Comparison of ENCODE assay signal across 8 cellular contexts in genomic region chr17:9575381-9576072, GRCh38. TPM values are rescaled to one million over a fixed set of nuclear protein-coding genes. Genes with fewer than 3 reads are reported as not detected.
DNase-seq lines count a peak whose midpoint lies in the region; ATAC-seq and TF ChIP-seq lines count a peak whose summit lies in the region.

Gene STX8 (minus strand): TSS chr17:9575820. CDS start chr17:9575808, 12 bp downstream.

- H3K36me3 ChIP-seq in Panc1 (ENCODE audit: control insufficient read depth, insufficient read depth, low read length), result no peaks in the 10 kb centered on the region; the same call in 1 of the 2 replicates
- H3K36me3 ChIP-seq in esophagus (ENCODE audit: control insufficient read depth in 2 of 2, insufficient read depth in 2 of 2, low read length in 1 of 2), result peaks cover 0 to 2% of the 10 kb centered on the region in 2 donors
- no peaks in the 10 kb centered on the region for H3K36me3 ChIP-seq in muscle layer of colon (ENCODE audit: insufficient read depth, low read length)

- no TSS peak for BruUV-seq in Panc1 (replicated peaks; lab: Mats Ljungman, UMichigan)

- peaks cover 43% of the 10 kb centered on the region for H3K4me1 Mint-ChIP-seq in CD4-positive, alpha-beta T cell (ENCODE audit: low read depth)

- intact Hi-C loops in CD4-positive, alpha-beta T cell (cut with DNase I, micrococcal nuclease), result loop anchor here in 1 of 2 experiments (10.0 kb wide), 1 partner anchor 1141 kb away; the partner anchor contains the start of gene NDEL1
- intact Hi-C loops in Panc1 (cut with micrococcal nuclease; ENCODE audit: unreplicated experiment), result loop anchor here (2.0 kb wide), 2 partner anchors 71 to 101 kb away; no protein-coding TSS in a partner anchor

- peak; percentile 68 for ATAC-seq in CD4-positive, alpha-beta T cell (ENCODE audit: poor library complexity)
- ATAC-seq in GM19397 (IDR thresholded peaks at IDR 0.05; ENCODE audit: unreplicated experiment) (peak; percentile 91), Panc1 (peak; percentile 89)

- WGBS in esophagus, 2 donors, result 0% methylated on average over 41 of the region's 41 CpGs

- H3K4me3 ChIP-seq in Panc1 (ENCODE audit: low read depth in 2 of 2, low read length in 2 of 2), result peak within 1 kb of the TSS; percentile 89 to 94
- peak within 1 kb of the TSS; percentile 86 to 100 for H3K4me3 ChIP-seq in esophagus (ENCODE audit: low read depth in 1 of 2, low read length in 2 of 2)
- H3K4me3 ChIP-seq in muscle layer of colon (ENCODE audit: low read depth in 1 of 2, low read length in 2 of 2), result peak within 1 kb of the TSS; percentile 75 to 93

- H3K36me3 Mint-ChIP-seq in CD4-positive, alpha-beta T cell (ENCODE audit: low read depth), result peaks cover 8% of the 10 kb centered on the region

- no peaks in the 10 kb centered on the region for H3K9me3 Mint-ChIP-seq in CD4-positive, alpha-beta T cell

- H3K9ac ChIP-seq in muscle layer of colon (ENCODE audit: low read length), result peak within 1 kb of the TSS; percentile 86

- CTCF ChIA-PET in CD4-positive, alpha-beta T cell (lab: Charles Lee), result interaction anchor here (0.6 to 1.5 kb wide), 3 partner anchors 9 to 656 kb away, joined by 3 to 5 read pairs (median 3); no protein-coding TSS in a partner anchor
- CTCF ChIA-PET in Panc1 (lab: Charles Lee), result no interaction called here

- POLR2A ChIA-PET in CD4-positive, alpha-beta T cell (lab: Charles Lee), result interaction anchor here (1.2 kb wide), 1 partner anchor 10 kb away, joined by 5 read pairs; no protein-coding TSS in a partner anchor
- POLR2A ChIA-PET in Panc1 (lab: Charles Lee), result no interaction called here

- H3K27ac Mint-ChIP-seq in CD4-positive, alpha-beta T cell, result peak within 1 kb of the TSS; percentile 65

- H3K27me3 ChIP-seq in CD4-positive, alpha-beta T cell (ENCODE audit: control insufficient read depth, insufficient read depth, low read length), result no peaks in the 10 kb centered on the region
- H3K27me3 ChIP-seq in Panc1 (ENCODE audit: control insufficient read depth, insufficient read depth, low read length) (no peaks in the 10 kb centered on the region), esophagus (ENCODE audit: control insufficient read depth in 1 of 2, insufficient read depth in 2 of 2, low read length in 2 of 2) (no peaks in the 10 kb centered on the region), muscle layer of colon (ENCODE audit: control insufficient read depth in 1 of 2, insufficient read depth in 2 of 2, low read length in 2 of 2) (no peaks in the 10 kb centered on the region)

- H3K27ac ChIP-seq in CD4-positive, alpha-beta T cell (ENCODE audit: low read depth, low read length), result peak within 1 kb of the TSS; percentile 29
- H3K27ac ChIP-seq in Panc1 (ENCODE audit: low read length) (peak within 1 kb of the TSS; percentile 79), esophagus (ENCODE audit: low read depth in 2 of 2, low read length in 1 of 2) (peak within 1 kb of the TSS in 1 of 2 donors; percentile 57), muscle layer of colon (ENCODE audit: low read depth, low read length) (peak within 1 kb of the TSS; percentile 78)

- no peak for TF ChIP-seq CTCF in CD4-positive, alpha-beta T cell (IDR thresholded peaks at IDR 0.05)
- TF ChIP-seq CTCF in Panc1 (IDR thresholded peaks at IDR 0.05), result no peak

- DNase-seq in CD4-positive, alpha-beta T cell, result peak; percentile 59 to 80 (median 66)
- DNase-seq in HS-27A (ENCODE audit: low read depth), result peak; percentile 64
- no peak for DNase-seq in Panc1 (ENCODE audit: low read depth, low spot score)
- peak; percentile 76 for DNase-seq in activated T-cell treated with anti-CD3 and anti-CD28 coated beads, Interleukin-2, amount 50 U/mL, for 1 hour
- peak; percentile 54 to 61 for DNase-seq in stimulated activated CD8-positive, alpha-beta memory T cell treated with anti-CD3 and anti-CD28 coated beads, Interleukin-7, amount 100 ng/mL, for 1 hour (ENCODE audit: low read depth in 2 of 2)

- H3K4me1 ChIP-seq in Panc1 (ENCODE audit: control insufficient read depth, insufficient read depth, low read length) (no peaks in the 10 kb centered on the region), esophagus (ENCODE audit: control insufficient read depth in 2 of 2, insufficient read depth in 2 of 2, low read length in 1 of 2) (peaks cover 0 to 7% of the 10 kb centered on the region in 2 donors), muscle layer of colon (ENCODE audit: insufficient read depth, low read length) (peaks cover 6% of the 10 kb centered on the region)

- H3K27me3 Mint-ChIP-seq in CD4-positive, alpha-beta T cell, result no peaks in the 10 kb centered on the region

- H3K4me3 Mint-ChIP-seq in CD4-positive, alpha-beta T cell, result peak within 1 kb of the TSS; percentile 99

- no peaks in the 10 kb centered on the region for H3K9me3 ChIP-seq in CD4-positive, alpha-beta T cell (ENCODE audit: control insufficient read depth, low read length)
- H3K9me3 ChIP-seq in Panc1 (ENCODE audit: control insufficient read depth, insufficient read depth, low read depth, low read length) (no peaks in the 10 kb centered on the region), esophagus (ENCODE audit: control insufficient read depth in 2 of 2, insufficient read depth in 1 of 2, low read depth in 1 of 2, low read length in 1 of 2) (no peaks in the 10 kb centered on the region), muscle layer of colon (ENCODE audit: low read length) (no peaks in the 10 kb centered on the region)

- in situ Hi-C loops in Panc1 (cut with HindIII; ENCODE audit: low pct_unique_long_range_greater_than_20kb, low sequenced_read_pairs), result no loop called here

RNA-seq across cellular contexts. Expression of gene STX8, which starts in this region (rescaled TPM):
- total RNA-seq in CD4-positive, alpha-beta T cell, result 10 to 100 TPM; 52.2 to 63.2 TPM
- total RNA-seq in Panc1 (2021; ENCODE audit: unreplicated experiment), result 50.3 TPM
- 60.3 TPM for polyA plus RNA-seq in Panc1 (2012; ENCODE audit: insufficient read length)
- 10 to 100 TPM; 37.0 to 44.8 TPM for polyA plus RNA-seq in esophagus
